Comparison of ENCODE assay signal across 10 cellular contexts in the genomic region with DNA sequence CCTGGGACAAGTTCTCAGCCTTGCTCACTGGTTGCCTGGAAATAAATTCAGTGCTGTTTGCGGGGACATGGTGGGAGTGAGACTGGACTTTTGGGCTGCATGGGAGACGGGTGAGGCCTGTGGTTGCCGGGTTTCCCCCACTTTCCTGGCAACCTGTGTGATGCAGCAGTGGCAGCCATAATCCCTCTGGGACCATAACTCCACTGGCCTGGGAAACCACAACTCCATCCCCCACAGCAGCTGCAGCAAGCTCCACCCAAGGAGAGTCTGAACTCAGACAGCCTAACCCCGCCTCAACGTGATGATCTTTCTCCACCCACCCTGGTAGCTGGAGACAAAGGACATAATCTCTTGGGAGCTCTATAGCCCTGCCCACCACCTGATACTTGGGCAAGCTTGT.
DNase-seq lines count a peak whose midpoint lies in the region; ATAC-seq, FAIRE-seq and TF ChIP-seq lines count a peak whose summit lies in the region.
"Had no signal": no experiment of that assay in that cellular context is flagged by ENCODE, and none has a peak within 500 bp of the region (broad histone marks: within the 10 kb centered on the region; RNA-seq: fewer than 3 reads in every experiment).

No MANE protein-coding gene starts in this region.

- H3K36me3 ChIP-seq in BLaER1 treated with 17β-estradiol and CSF1 and Interleukin-3, amounts not matched to agents 10 nM and 100 nM = no peaks in the 10 kb centered on the region

- FAIRE-seq in RCC 7860 (lab: Jason Lieb, UNC) = no peak

- no peaks in the 10 kb centered on the region for H4K20me1 ChIP-seq in BLaER1 treated with 17β-estradiol and CSF1 and Interleukin-3, amounts not matched to agents 10 nM and 100 nM

- peaks cover 8 to 23% (median 15%) of the 10 kb centered on the region in 11 experiments; a peak in 18 of 22 replicates for H3K9me3 ChIP-seq in BLaER1 treated with 17β-estradiol and CSF1 and Interleukin-3, amounts not matched to agents 10 nM and 100 nM (replicated peaks in 1 of 11)

- H3K4me2 ChIP-seq in BLaER1 treated with 17β-estradiol and CSF1 and Interleukin-3, amounts not matched to agents 10 nM and 100 nM = peak overlapping the region; percentile 27 to 88 (median 78)

- DNase-seq in NCI-H2171 treated with DMSO at 0.1 percent for 48 hours (lab: John Stamatoyannopoulos, UW) (peak; percentile 70), AG08395 (ENCODE audit: low spot score) (no peak), coronary artery (ENCODE audit: low spot score) (no peak), RCC 7860 (ENCODE audit: low spot score) (no peak)
- DNase-seq in activated naive CD4-positive, alpha-beta T cell (lab: John Stamatoyannopoulos, UW) = no peak
- DNase-seq: activated gamma-delta T cell treated with Interleukin-2 at 50 U/mL for 16 hours, hypothalamus had no signal

- H3K4me3 ChIP-seq in BLaER1 treated with 17β-estradiol and CSF1 and Interleukin-3, amounts not matched to agents 10 nM and 100 nM = no peak overlapping the region; a peak in 1 of 20 replicates
- H3K4me3 ChIP-seq in coronary artery = no peak overlapping the region

- TF ChIP-seq CTCF in coronary artery (IDR thresholded peaks at IDR 0.05) = no peak

- ATAC-seq in GM19397 (IDR thresholded peaks at IDR 0.05; ENCODE audit: unreplicated experiment) (peak; percentile 91), HG03060 (IDR thresholded peaks at IDR 0.05; ENCODE audit: low read depth, unreplicated experiment) (peak; percentile 80)

- H3K9ac ChIP-seq in BLaER1 treated with 17β-estradiol and CSF1 and Interleukin-3, amounts not matched to agents 10 nM and 100 nM = peak overlapping the region in 4 of 11 experiments; percentile 14 to 51 (median 46); a peak in 6 of 22 replicates

- peaks cover 9 to 21% (median 14%) of the 10 kb centered on the region in 10 experiments for H3K4me1 ChIP-seq in BLaER1 treated with 17β-estradiol and CSF1 and Interleukin-3, amounts not matched to agents 10 nM and 100 nM

- peak overlapping the region in 7 of 11 experiments; percentile 16 to 68 (median 41); a peak in 8 of 22 replicates for H3K27ac ChIP-seq in BLaER1 treated with 17β-estradiol and CSF1 and Interleukin-3, amounts not matched to agents 10 nM and 100 nM
- no peak overlapping the region for H3K27ac ChIP-seq in coronary artery

- no peaks in the 10 kb centered on the region for H3K27me3 ChIP-seq in BLaER1 treated with 17β-estradiol and CSF1 and Interleukin-3, amounts not matched to agents 10 nM and 100 nM

Comparison
In these comparisons a context has a peak if more than half of its experiments do, and no peak if none do; other contexts are left out.
1. H3K27ac ChIP-seq: peak in BLaER1 treated with 17β-estradiol and CSF1 and Interleukin-3, amounts not matched to agents 10 nM and 100 nM (7 of 11); none in coronary artery (0 of 2).